In genomic region chr17:74987418-74987908, GRCh38 we compare ENCODE assay signal across 1 cellular context.
TF ChIP-seq lines count a peak whose summit lies in the region.

CDR2L (plus strand) TSS chr17:74987632; CDS start chr17:74988044, 412 bp downstream.

TF ChIP-seq in HepG2, 621 proteins besides CTCF, POLR2A, EP300 and RAD21 (continued from another document and continues in another):
- peak; percentile 31; the same call in 1 of the 2 replicates for TF ChIP-seq TFDP1 (CRISPR knock-in tag; IDR thresholded peaks at IDR 0.05; ENCODE audit: borderline replicate concordance)
- peak; percentile 15 for TF ChIP-seq SKI (IDR thresholded peaks at IDR 0.05; ENCODE audit: partially characterized antibody)
- no peak for TF ChIP-seq HMG20B (CRISPR knock-in tag; conservative IDR thresholded peaks at IDR 0.05)
- peak; percentile 11; the same call in 1 of the 2 replicates for TF ChIP-seq ZNF121 (CRISPR knock-in tag; IDR thresholded peaks at IDR 0.05)
- TF ChIP-seq ELF3 (CRISPR knock-in tag; IDR thresholded peaks at IDR 0.05) = 0 out of 2 replicates have a peak, but pooled peaks have one; percentile 13
- peak; percentile 73 for TF ChIP-seq DRAP1 (CRISPR knock-in tag; IDR thresholded peaks at IDR 0.05)
- TF ChIP-seq ZNF792 (CRISPR knock-in tag; IDR thresholded peaks at IDR 0.05) = no peak; the same call in 1 of the 2 replicates
- TF ChIP-seq DPF2 (CRISPR knock-in tag; IDR thresholded peaks at IDR 0.05; ENCODE audit: borderline replicate concordance, low read depth) = no peak
- 0 out of 2 replicates have a peak, but pooled peaks have one; percentile 47 for TF ChIP-seq ZNF616 (CRISPR knock-in tag; IDR thresholded peaks at IDR 0.05; ENCODE audit: low read depth)
- no peak for TF ChIP-seq ZNF251 (CRISPR knock-in tag; IDR thresholded peaks at IDR 0.05)
- TF ChIP-seq ZBTB20 (CRISPR knock-in tag; IDR thresholded peaks at IDR 0.05; ENCODE audit: borderline replicate concordance, low read depth) = no peak
- peak; percentile 31; the same call in 1 of the 3 replicates for TF ChIP-seq MXI1 (IDR thresholded peaks at IDR 0.05; ENCODE audit: borderline replicate concordance, low read depth, low read length)
- no peak for TF ChIP-seq ZSCAN20 (CRISPR knock-in tag; IDR thresholded peaks at IDR 0.05; ENCODE audit: borderline replicate concordance)
- TF ChIP-seq ZNF776 (CRISPR knock-in tag; IDR thresholded peaks at IDR 0.05) = 0 out of 2 replicates have a peak, but pooled peaks have one; percentile 82
- no peak for TF ChIP-seq ZNF879 (CRISPR knock-in tag; IDR thresholded peaks at IDR 0.05)
- 0 out of 2 replicates have a peak, but pooled peaks have one; percentile 22 for TF ChIP-seq ZSCAN12 (CRISPR knock-in tag; IDR thresholded peaks at IDR 0.05)
- TF ChIP-seq ZNF318 (CRISPR knock-in tag; IDR thresholded peaks at IDR 0.05) = no peak
- no peak for TF ChIP-seq ZNF713 (CRISPR knock-in tag; IDR thresholded peaks at IDR 0.05)
- TF ChIP-seq ZSCAN5A (CRISPR knock-in tag; IDR thresholded peaks at IDR 0.05; ENCODE audit: borderline replicate concordance) = no peak
- TF ChIP-seq CSRNP1 (CRISPR knock-in tag; IDR thresholded peaks at IDR 0.05) = no peak; the same call in 1 of the 2 replicates
- TF ChIP-seq TP53 (CRISPR knock-in tag; conservative IDR thresholded peaks at IDR 0.05) = no peak
- no peak for TF ChIP-seq MXD3 (CRISPR knock-in tag; IDR thresholded peaks at IDR 0.05)
- TF ChIP-seq ZNF280B (CRISPR knock-in tag; IDR thresholded peaks at IDR 0.05; ENCODE audit: borderline replicate concordance) = no peak
- peak; percentile 77 for TF ChIP-seq NFYC (CRISPR knock-in tag; IDR thresholded peaks at IDR 0.05)
- TF ChIP-seq SP5 (CRISPR knock-in tag; IDR thresholded peaks at IDR 0.05; ENCODE audit: borderline replicate concordance, low read depth) = no peak
- no peak for TF ChIP-seq BATF2 (CRISPR knock-in tag; IDR thresholded peaks at IDR 0.05)
- TF ChIP-seq ZEB1 (IDR thresholded peaks at IDR 0.05; ENCODE audit: insufficient replicate concordance, low read depth) = no peak
- no peak for TF ChIP-seq ZFAT (CRISPR knock-in tag; conservative IDR thresholded peaks at IDR 0.05)
- TF ChIP-seq MEF2D (CRISPR knock-in tag; IDR thresholded peaks at IDR 0.05) = no peak
- TF ChIP-seq THAP9 (CRISPR knock-in tag; IDR thresholded peaks at IDR 0.05; ENCODE audit: borderline replicate concordance) = no peak
- TF ChIP-seq ZNF687 (CRISPR knock-in tag; IDR thresholded peaks at IDR 0.05) = peak; percentile 46
- TF ChIP-seq ZFP36 (IDR thresholded peaks at IDR 0.05; ENCODE audit: borderline replicate concordance, low read depth, low read length, partially characterized antibody) = no peak
- TF ChIP-seq SNRNP70 (IDR thresholded peaks at IDR 0.05; ENCODE audit: low read depth, low read length) = no peak
- no peak for TF ChIP-seq ZNF230 (CRISPR knock-in tag; IDR thresholded peaks at IDR 0.05)
- TF ChIP-seq ZNF563 (CRISPR knock-in tag; IDR thresholded peaks at IDR 0.05) = peak; percentile 65; the same call in 1 of the 2 replicates
